In the genomic region with DNA sequence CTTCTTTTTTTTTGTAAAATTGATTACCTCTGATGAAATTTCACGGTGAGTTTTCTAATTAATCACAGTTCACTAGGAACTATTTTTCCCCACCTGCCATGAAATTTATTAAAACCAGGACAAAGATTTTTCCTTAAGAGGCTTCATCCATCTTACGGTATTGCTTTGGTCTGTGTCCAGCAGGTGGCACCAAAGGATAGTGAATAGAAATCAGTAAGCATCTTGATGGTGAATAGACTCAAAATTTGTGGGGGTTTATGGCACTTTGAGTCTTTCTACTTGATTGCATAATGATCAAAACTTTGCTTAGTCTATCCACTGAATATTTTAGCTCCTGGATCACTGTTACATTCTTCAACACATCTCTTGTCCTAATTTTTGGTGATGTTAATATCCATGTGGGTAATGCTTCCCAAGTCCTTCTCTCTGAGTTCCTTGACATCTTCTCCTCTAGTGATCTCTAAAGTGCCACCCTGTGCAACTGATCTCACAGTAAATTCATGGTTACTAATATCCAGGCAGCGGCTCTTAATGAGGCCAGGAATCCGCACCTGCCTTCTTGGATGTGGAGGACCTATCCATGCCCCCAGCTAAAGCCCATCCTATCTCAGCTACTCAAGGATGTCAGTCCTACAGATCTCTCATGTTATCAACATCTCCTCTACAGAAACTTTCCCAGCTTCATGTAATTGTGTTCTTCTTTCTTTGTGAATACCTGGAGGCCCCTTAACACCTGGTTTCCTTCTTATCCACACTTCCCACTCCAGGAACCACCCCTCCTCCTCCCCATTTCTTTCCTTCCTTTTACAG, we compare ENCODE assay signal across 8 cellular contexts. TPM values are rescaled to one million over a fixed set of nuclear protein-coding genes. Genes with fewer than 3 reads are reported as not detected.
DNase-seq lines count a peak whose midpoint lies in the region; ATAC-seq and TF ChIP-seq lines count a peak whose summit lies in the region.

No MANE protein-coding gene starts in this region.

- no peak overlapping the region for H3K9ac ChIP-seq in liver (ENCODE audit: low read depth in 1 of 2, low read length in 2 of 2)

- no peak overlapping the region for H3K27ac ChIP-seq in liver (ENCODE audit: low read depth in 1 of 2, low read length in 2 of 2)

- peak; percentile 93 to 94 for TF ChIP-seq RAD21 in liver (IDR thresholded peaks at IDR 0.05)

- H3K9me3 ChIP-seq in liver (ENCODE audit: control insufficient read depth in 4 of 4, low read length in 3 of 4), result peaks cover 0 to 11% (median 0%) of the 10 kb centered on the region in 4 donors

- H3K4me1 ChIP-seq in liver (ENCODE audit: control insufficient read depth in 4 of 4, insufficient read depth in 4 of 4, low read length in 3 of 4), result peaks cover 0 to 5% (median 3%) of the 10 kb centered on the region in 4 donors

- TF ChIP-seq CTCF in chondrocyte (IDR thresholded peaks at IDR 0.05) (peak; percentile 99), liver (IDR thresholded peaks at IDR 0.05; ENCODE audit: low read depth, low read length, missing input control) (peak; percentile 82)

- H3K36me3 ChIP-seq in liver (ENCODE audit: control insufficient read depth in 4 of 4, insufficient read depth in 3 of 4, low read depth in 1 of 4, low read length in 3 of 4), result no peaks in the 10 kb centered on the region

- peaks cover 11% of the 10 kb centered on the region for H3K27me3 Mint-ChIP-seq in activated CD4-positive, alpha-beta T cell treated with anti-CD3 and anti-CD28 coated beads for 36 hours
- H3K27me3 Mint-ChIP-seq in chondrocyte (ENCODE audit: low read depth), result no peaks in the 10 kb centered on the region

- intact Hi-C loops in activated CD4-positive, alpha-beta T cell treated with anti-CD3 and anti-CD28 coated beads for 36 hours (cut with DNase I, micrococcal nuclease), result loop anchor here (1.0 to 5.0 kb wide), 7 partner anchors 428 to 1346 kb away; partner anchors contain the start of gene NHLRC1 (in 1 of the 2)

- peak; percentile 29 for DNase-seq in CMK (ENCODE audit: low read depth)
- peak; percentile 42 for DNase-seq in HEK293T (ENCODE audit: extremely low spot score)
- DNase-seq in NCI-H446 treated with DMSO at 0.1 percent for 48 hours (lab: John Stamatoyannopoulos, UW), result peak; percentile 74
- DNase-seq in activated CD4-positive, alpha-beta T cell treated with anti-CD3 and anti-CD28 coated beads for 36 hours, result peak; percentile 76
- no peak for DNase-seq in chondrocyte (ENCODE audit: low spot score)
- peak; percentile 19 to 35 (median 20) for DNase-seq in stimulated activated CD4-positive, alpha-beta T cell treated with anti-CD3 and anti-CD28 coated beads, TNF-alpha, amount 100 ng/mL, for 4 hours (ENCODE audit: low read depth in 3 of 3)

- ATAC-seq in activated CD4-positive, alpha-beta T cell treated with anti-CD3 and anti-CD28 coated beads for 36 hours, result peak; percentile 61
- no peak for ATAC-seq in HG03439 (IDR thresholded peaks at IDR 0.05; ENCODE audit: unreplicated experiment)

- H3K27me3 ChIP-seq in liver (ENCODE audit: control insufficient read depth in 4 of 4, insufficient read depth in 4 of 4, low read length in 3 of 4), result no peaks in the 10 kb centered on the region

- H3K9me3 Mint-ChIP-seq in activated CD4-positive, alpha-beta T cell treated with anti-CD3 and anti-CD28 coated beads for 36 hours (ENCODE audit: low read depth), result no peaks in the 10 kb centered on the region
- H3K9me3 Mint-ChIP-seq in chondrocyte (ENCODE audit: low read depth), result peaks cover 18% of the 10 kb centered on the region

- CTCF ChIA-PET in HEK293T (lab: Yijun Ruan, JAX), result interaction anchor here (1.0 kb wide), 1 partner anchor 13 kb away, joined by 4 read pairs; no protein-coding TSS in a partner anchor
- CTCF ChIA-PET in activated CD4-positive, alpha-beta T cell treated with anti-CD3 and anti-CD28 coated beads for 36 hours (lab: Charles Lee), result interaction anchor here (0.6 to 1.8 kb wide), 6 partner anchors 9 to 844 kb away, joined by 3 to 6 read pairs (median 3); no protein-coding TSS in a partner anchor

- H3K36me3 Mint-ChIP-seq in activated CD4-positive, alpha-beta T cell treated with anti-CD3 and anti-CD28 coated beads for 36 hours (ENCODE audit: low read depth), result no peaks in the 10 kb centered on the region
- H3K36me3 Mint-ChIP-seq in chondrocyte (ENCODE audit: low read depth), result peaks cover 3% of the 10 kb centered on the region

- WGBS in liver, result 38% methylated on average over 4 of the region's 4 CpGs

- H3K4me3 ChIP-seq in liver (ENCODE audit: low read depth in 1 of 3, low read length in 3 of 3), result no peak overlapping the region

- no peaks in the 10 kb centered on the region for H3K4me1 Mint-ChIP-seq in activated CD4-positive, alpha-beta T cell treated with anti-CD3 and anti-CD28 coated beads for 36 hours
- H3K4me1 Mint-ChIP-seq in chondrocyte (ENCODE audit: low read depth), result no peaks in the 10 kb centered on the region

- no peak overlapping the region for H3K27ac Mint-ChIP-seq in activated CD4-positive, alpha-beta T cell treated with anti-CD3 and anti-CD28 coated beads for 36 hours
- no peak overlapping the region for H3K27ac Mint-ChIP-seq in chondrocyte (ENCODE audit: unreplicated experiment)

- no peak overlapping the region for H3K4me3 Mint-ChIP-seq in activated CD4-positive, alpha-beta T cell treated with anti-CD3 and anti-CD28 coated beads for 36 hours
- H3K4me3 Mint-ChIP-seq in chondrocyte (ENCODE audit: unreplicated experiment), result no peak overlapping the region

- POLR2A ChIA-PET in HEK293T (lab: Yijun Ruan, JAX), result no interaction called here
- POLR2A ChIA-PET in activated CD4-positive, alpha-beta T cell treated with anti-CD3 and anti-CD28 coated beads for 36 hours (lab: Charles Lee), result no interaction called here

TF ChIP-seq in HEK293T, 16 proteins besides CTCF, POLR2A, EP300 and RAD21:
- TF ChIP-seq FOXK2 (IDR thresholded peaks at IDR 0.05), result no peak
- TF ChIP-seq HDGF (IDR thresholded peaks at IDR 0.05; ENCODE audit: borderline replicate concordance), result no peak
- TF ChIP-seq ZNF384 (IDR thresholded peaks at IDR 0.05), result no peak
- no peak for TF ChIP-seq PKNOX1 (IDR thresholded peaks at IDR 0.05)
- no peak for TF ChIP-seq FOXM1 (IDR thresholded peaks at IDR 0.05; ENCODE audit: borderline replicate concordance)
- TF ChIP-seq SUZ12 (IDR thresholded peaks at IDR 0.05), result no peak

TF ChIP-seq in liver, 16 proteins besides CTCF, POLR2A, EP300 and RAD21:
- TF ChIP-seq YY1 (IDR thresholded peaks at IDR 0.05) (peak; percentile 14), FOXA2 (IDR thresholded peaks at IDR 0.05) (no peak), RXRA (IDR thresholded peaks at IDR 0.05) (no peak), JUND (IDR thresholded peaks at IDR 0.05) (no peak)

RNA-seq across cellular contexts. Expression of gene STMND1, which starts 54.5 kb away (rescaled TPM):
- total RNA-seq in activated CD4-positive, alpha-beta T cell treated with anti-CD3 and anti-CD28 coated beads for 36 hours, result not detected
- total RNA-seq in chondrocyte, result not detected in 3 replicates
- total RNA-seq in liver, result not detected
- polyA plus RNA-seq in liver, result under 1 TPM in 1 of 2 donors, not detected in 1; 0.05 TPM
